9 cellular contexts compared by ENCODE assay signal in genomic region chr10:79149345-79149661, GRCh38.
A peak's percentile ranks its signal among the peaks of the same experiment; 100 is the strongest.
DNase-seq lines count a peak whose midpoint lies in the region; ATAC-seq, FAIRE-seq and TF ChIP-seq lines count a peak whose summit lies in the region.
"Had no signal": no experiment of that assay in that cellular context is flagged by ENCODE, and none has a peak within 500 bp of the region (broad histone marks: within the 10 kb centered on the region; RNA-seq: fewer than 3 reads in every experiment).

No MANE protein-coding gene starts in this region.

- DNase-seq in DND-41: no peak
- DNase-seq in kidney: no peak
- DNase-seq in NCI-H69 (lab: John Stamatoyannopoulos, UW): no peak
- no peak for DNase-seq in COLO668 (lab: John Stamatoyannopoulos, UW; ENCODE audit: unreplicated experiment)
- DNase-seq in SKM-1 treated with dmso at 0.1 percent for 144 hours (lab: John Stamatoyannopoulos, UW; ENCODE audit: unreplicated experiment): no peak
- DNase-seq in SHP77 (lab: John Stamatoyannopoulos, UW): no peak
- DNase-seq: effector CD8-positive, alpha-beta T cell had no signal

- H2AFZ ChIP-seq in DND-41 (ENCODE audit: low read depth, low read length): no peak overlapping the region

- no peaks in the 10 kb centered on the region for H3K36me3 Mint-ChIP-seq in activated T-helper 17 cell treated with anti-CD3 and anti-CD28 coated beads, Interleukin-2, amount 50 U/mL, for 72 hours (ENCODE audit: low read depth)

- intact Hi-C loops in kidney (cut with DNase I): loop anchor here (10.0 kb wide), 1 partner anchor 75 kb away; no protein-coding TSS in a partner anchor

- TF ChIP-seq CTCF in DND-41 (IDR thresholded peaks at IDR 0.05; ENCODE audit: borderline replicate concordance, extremely low read depth, low read length, poor library complexity, severe bottlenecking): no peak
- no peak for TF ChIP-seq CTCF in kidney (IDR thresholded peaks at IDR 0.05; ENCODE audit: borderline replicate concordance, extremely low read depth, insufficient read depth)

- peaks cover 17% of the 10 kb centered on the region for H3K79me2 ChIP-seq in DND-41 (ENCODE audit: insufficient read depth, low read length)

- peak overlapping the region; percentile 43 for H3K4me3 Mint-ChIP-seq in activated T-helper 17 cell treated with anti-CD3 and anti-CD28 coated beads, Interleukin-2, amount 50 U/mL, for 72 hours

- H3K4me3 ChIP-seq in DND-41 (ENCODE audit: low read depth in 1 of 2, low read length in 2 of 2) (no peak overlapping the region), kidney (ENCODE audit: low read length in 2 of 2) (peak overlapping the region in 1 of 2 donors; percentile 10), skeletal muscle tissue (ENCODE audit: low read length in 3 of 3) (peak overlapping the region; percentile 12 to 56 (median 48))

- no peak for FAIRE-seq in kidney (lab: Jason Lieb, UNC)

- peaks cover 20% of the 10 kb centered on the region for H4K20me1 ChIP-seq in DND-41 (ENCODE audit: insufficient read depth, low read length)

- peak overlapping the region; percentile 92 for H3K27ac ChIP-seq in DND-41 (ENCODE audit: low read length)
- peak overlapping the region; percentile 95 to 98 for H3K27ac ChIP-seq in kidney (ENCODE audit: low read depth in 2 of 2, low read length in 2 of 2)
- H3K27ac ChIP-seq in skeletal muscle tissue (ENCODE audit: low read depth, low read length): peak overlapping the region; percentile 90

- H3K9ac ChIP-seq in DND-41 (ENCODE audit: low read depth, low read length) (0 out of 2 replicates have a peak overlapping the region, but pooled peaks have one; percentile 36), kidney (ENCODE audit: low read length in 2 of 2) (peak overlapping the region in 1 of 2 donors; percentile 68), skeletal muscle tissue (ENCODE audit: low read depth in 1 of 3, low read length in 3 of 3) (peak overlapping the region; percentile 16 to 83 (median 79))

- ATAC-seq in DND-41 (ENCODE audit: insufficient read depth, low read depth): no peak
- ATAC-seq in activated T-helper 17 cell treated with anti-CD3 and anti-CD28 coated beads, Interleukin-2, amount 50 U/mL, for 72 hours (replicated peaks): no peak

- H3K4me1 ChIP-seq in DND-41 (ENCODE audit: insufficient read depth, low read length) (peaks cover 54% of the 10 kb centered on the region), kidney (ENCODE audit: control insufficient read depth in 1 of 2, insufficient read depth in 1 of 2, low read depth in 1 of 2, low read length in 2 of 2) (peaks cover 61 to 81% of the 10 kb centered on the region in 2 donors), skeletal muscle tissue (ENCODE audit: control insufficient read depth in 3 of 3, insufficient read depth in 3 of 3, low read length in 3 of 3) (peaks cover 94 to 99% (median 98%) of the 10 kb centered on the region in 3 donors)

- no peaks in the 10 kb centered on the region for H3K9me3 Mint-ChIP-seq in activated T-helper 17 cell treated with anti-CD3 and anti-CD28 coated beads, Interleukin-2, amount 50 U/mL, for 72 hours

- no peaks in the 10 kb centered on the region for H3K9me3 ChIP-seq in DND-41 (ENCODE audit: insufficient read depth, low read length, severe bottlenecking)
- H3K9me3 ChIP-seq in kidney (ENCODE audit: control insufficient read depth in 1 of 2, low read length in 2 of 2): no peaks in the 10 kb centered on the region
- H3K9me3 ChIP-seq in skeletal muscle tissue (ENCODE audit: control insufficient read depth in 3 of 3, low read length in 3 of 3): no peaks in the 10 kb centered on the region

- H3K27me3 ChIP-seq in DND-41 (ENCODE audit: insufficient read depth, low read length, poor library complexity): no peaks in the 10 kb centered on the region
- H3K27me3 ChIP-seq in skeletal muscle tissue (ENCODE audit: control insufficient read depth in 3 of 3, insufficient read depth in 3 of 3, low read length in 3 of 3): no peaks in the 10 kb centered on the region

- H3K27me3 Mint-ChIP-seq in activated T-helper 17 cell treated with anti-CD3 and anti-CD28 coated beads, Interleukin-2, amount 50 U/mL, for 72 hours: no peaks in the 10 kb centered on the region

- peak overlapping the region; percentile 75 for H3K27ac Mint-ChIP-seq in activated T-helper 17 cell treated with anti-CD3 and anti-CD28 coated beads, Interleukin-2, amount 50 U/mL, for 72 hours

- H3K4me1 Mint-ChIP-seq in activated T-helper 17 cell treated with anti-CD3 and anti-CD28 coated beads, Interleukin-2, amount 50 U/mL, for 72 hours: peaks cover 19% of the 10 kb centered on the region

- H3K4me2 ChIP-seq in DND-41 (ENCODE audit: insufficient read depth, low read length): no peak overlapping the region

- peaks cover 33% of the 10 kb centered on the region for H3K36me3 ChIP-seq in DND-41 (ENCODE audit: insufficient read depth, low read length)
- H3K36me3 ChIP-seq in kidney (ENCODE audit: control insufficient read depth in 1 of 2, insufficient read depth in 2 of 2, low read length in 2 of 2): no peaks in the 10 kb centered on the region
- H3K36me3 ChIP-seq in skeletal muscle tissue (ENCODE audit: control insufficient read depth in 3 of 3, insufficient read depth in 3 of 3, low read length in 3 of 3): no peaks in the 10 kb centered on the region

Comparison
In these comparisons a context has a peak if more than half of its experiments do, and no peak if none do; other contexts are left out.
1. H3K4me3 ChIP-seq: peak in skeletal muscle tissue (3 of 3); none in DND-41 (0 of 2).
2. Peak in every context shown above with its lines, with median percentiles within 50 percentile points of each other: H3K27ac ChIP-seq.